In the genomic region with DNA sequence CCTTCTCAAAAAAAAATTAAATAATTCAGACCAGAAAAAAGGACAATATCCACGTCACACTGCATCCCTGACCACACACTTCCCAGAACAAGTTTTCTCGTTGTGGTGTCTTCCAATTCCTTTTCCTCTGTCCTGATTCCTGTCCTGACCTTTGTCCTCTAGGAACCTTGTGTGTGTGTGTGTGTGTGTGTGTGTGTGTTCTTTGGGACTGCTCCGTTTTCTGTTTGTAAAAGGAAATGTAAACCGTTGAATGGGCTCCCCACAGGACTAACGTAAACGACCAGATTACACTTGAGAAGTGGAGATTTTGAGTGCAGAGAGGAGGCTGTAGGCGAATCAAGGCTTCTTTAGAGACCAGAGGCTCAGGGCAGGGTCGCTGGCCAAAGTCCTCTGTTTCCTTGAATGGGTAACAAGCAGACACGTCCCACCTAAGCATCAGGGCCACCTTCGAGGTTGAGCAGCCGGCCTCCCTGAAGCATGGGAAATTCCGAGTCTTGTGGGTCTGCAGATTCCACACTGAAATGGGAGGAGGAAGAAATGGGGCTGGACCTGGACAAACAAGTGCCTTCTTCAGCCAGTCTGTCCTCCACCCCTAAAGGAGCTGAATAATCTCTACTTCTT, we compare ENCODE assay signal across 20 cellular contexts. TPM values are rescaled to one million over a fixed set of nuclear protein-coding genes. Genes with fewer than 3 reads are reported as not detected.
"Had no signal": no experiment of that assay in that cellular context is flagged by ENCODE, and none has a peak within 500 bp of the region (broad histone marks: within the 10 kb centered on the region; RNA-seq: fewer than 3 reads in every experiment).

No MANE protein-coding gene starts in this region.

- H3K27me3 ChIP-seq: ascending aorta, testis, upper lobe of left lung had no signal

- ATAC-seq: activated naive CD8-positive, alpha-beta T cell treated with anti-CD3 and anti-CD28 coated beads, Interleukin-2, amount 50 U/mL, for 24 hours; activated T-helper 17 cell treated with anti-CD3 and anti-CD28 coated beads, Interleukin-2, amount 50 U/mL, for 72 hours; esophagus mucosa; natural killer cell; psoas muscle; sciatic nerve; stimulated activated naive CD8-positive, alpha-beta T cell treated with anti-CD3 and anti-CD28 coated beads, Interleukin-15, amount 100 ng/mL, for 72 hours had no signal

- DNase-seq: activated CD4-positive, alpha-beta T cell treated with anti-CD3 and anti-CD28 coated beads for 1 hour; activated CD4-positive, alpha-beta T cell treated with anti-CD3 and anti-CD28 coated beads, Interleukin-2, amount 50 U/mL, for 4 hours; activated naive CD4-positive, alpha-beta T cell treated with Interleukin-2 at 50 U/mL for 16 hours; activated naive CD8-positive, alpha-beta T cell treated with anti-CD3 and anti-CD28 coated beads, Interleukin-2, amount 50 U/mL, for 24 hours; mammary epithelial cell; natural killer cell; psoas muscle; stimulated activated naive CD8-positive, alpha-beta T cell treated with anti-CD3 and anti-CD28 coated beads, Interleukin-15, amount 100 ng/mL, for 72 hours; T-helper 1 cell; T1000; testis; upper lobe of left lung had no signal

- H3K4me1 ChIP-seq: ascending aorta, psoas muscle had no signal

- H3K36me3 ChIP-seq: ascending aorta, upper lobe of left lung had no signal

- H3K9me3 Mint-ChIP-seq: activated naive CD8-positive, alpha-beta T cell treated with anti-CD3 and anti-CD28 coated beads, Interleukin-2, amount 50 U/mL, for 24 hours; activated T-helper 17 cell treated with anti-CD3 and anti-CD28 coated beads, Interleukin-2, amount 50 U/mL, for 72 hours; natural killer cell; stimulated activated naive CD8-positive, alpha-beta T cell treated with anti-CD3 and anti-CD28 coated beads, Interleukin-15, amount 100 ng/mL, for 72 hours had no signal

- H3K27ac ChIP-seq: ascending aorta, psoas muscle, SK-N-MC had no signal

- H3K36me3 Mint-ChIP-seq: natural killer cell had no signal

- H3K4me3 ChIP-seq: ascending aorta, psoas muscle, SK-N-MC, testis, upper lobe of left lung had no signal

- H3K4me3 Mint-ChIP-seq: activated naive CD8-positive, alpha-beta T cell treated with anti-CD3 and anti-CD28 coated beads, Interleukin-2, amount 50 U/mL, for 24 hours; activated T-helper 17 cell treated with anti-CD3 and anti-CD28 coated beads, Interleukin-2, amount 50 U/mL, for 72 hours; natural killer cell; stimulated activated naive CD8-positive, alpha-beta T cell treated with anti-CD3 and anti-CD28 coated beads, Interleukin-15, amount 100 ng/mL, for 72 hours had no signal

- H3K27ac Mint-ChIP-seq: activated naive CD8-positive, alpha-beta T cell treated with anti-CD3 and anti-CD28 coated beads, Interleukin-2, amount 50 U/mL, for 24 hours; activated T-helper 17 cell treated with anti-CD3 and anti-CD28 coated beads, Interleukin-2, amount 50 U/mL, for 72 hours; natural killer cell; stimulated activated naive CD8-positive, alpha-beta T cell treated with anti-CD3 and anti-CD28 coated beads, Interleukin-15, amount 100 ng/mL, for 72 hours had no signal

- H3K4me1 Mint-ChIP-seq: natural killer cell had no signal

- H3K9me3 ChIP-seq: ascending aorta, psoas muscle, testis, upper lobe of left lung had no signal

RNA-seq across cellular contexts. Expression of a gene that starts 37.5 kb away (rescaled TPM):
- total RNA-seq: ascending aorta, bronchial epithelial cell, esophagus mucosa, fibroblast of villous mesenchyme, mammary epithelial cell, natural killer cell, omental fat pad, psoas muscle, sciatic nerve had no signal
- polyA plus RNA-seq: mammary epithelial cell had no signal
